In the genomic region with DNA sequence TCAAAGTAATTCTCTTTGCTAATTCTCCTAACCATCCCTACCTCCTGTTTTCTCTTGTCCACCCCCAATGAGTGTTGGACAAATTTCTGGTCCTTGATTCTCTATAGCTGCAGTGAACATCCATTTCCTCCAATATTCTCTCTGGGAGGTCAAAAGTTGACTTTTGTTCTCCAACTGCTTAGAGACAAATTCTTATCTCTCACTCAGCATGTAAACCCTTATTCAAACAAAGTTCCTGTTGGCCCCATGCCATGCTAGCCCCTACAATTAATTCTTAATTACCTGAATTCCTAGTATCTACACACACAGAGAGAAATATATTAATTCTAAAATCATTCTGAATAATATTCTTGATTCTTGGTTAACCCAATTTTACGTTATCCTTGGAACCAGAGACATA, we compare ENCODE assay signal across 12 cellular contexts.
"Had no signal": no experiment of that assay in that cellular context is flagged by ENCODE, and none has a peak within 500 bp of the region (broad histone marks: within the 10 kb centered on the region; RNA-seq: fewer than 3 reads in every experiment).

No MANE protein-coding gene starts in this region.

- DNase-seq: effector CD8-positive, alpha-beta T cell; heart left ventricle; hypothalamus; kidney glomerular epithelial cell; mammary epithelial cell; naive thymus-derived CD8-positive, alpha-beta T cell; psoas muscle; stimulated activated CD4-positive, alpha-beta T cell treated with anti-CD3 and anti-CD28 coated beads, Interleukin-2, amount 100 ng/mL, for 24 hours; stimulated activated naive CD4-positive, alpha-beta T cell; stomach; substantia nigra; transverse colon had no signal
